37 cellular contexts compared by ENCODE assay signal in genomic region chr4:178340468-178340867, GRCh38.
"Had no signal": no experiment of that assay in that cellular context is flagged by ENCODE, and none has a peak within 500 bp of the region (broad histone marks: within the 10 kb centered on the region; RNA-seq: fewer than 3 reads in every experiment).

No MANE protein-coding gene starts in this region.

- H3K27me3 ChIP-seq: ascending aorta, cardiac muscle cell had no signal

- H3K27ac Mint-ChIP-seq: activated CD4-positive, alpha-beta memory T cell treated with anti-CD3 and anti-CD28 coated beads, Interleukin-2, amount 10 ng/mL, durations not matched to agents 7 days and 5 days; activated CD4-positive, alpha-beta T cell treated with anti-CD3 and anti-CD28 coated beads for 36 hours; activated CD4-positive, alpha-beta T cell treated with anti-CD3 and anti-CD28 coated beads, Interleukin-2, amount 10 ng/mL, durations not matched to agents 7 days and 5 days; activated CD8-positive, alpha-beta memory T cell treated with anti-CD3 and anti-CD28 coated beads, Interleukin-2, amount 10 ng/mL, durations not matched to agents 7 days and 5 days; activated CD8-positive, alpha-beta T cell treated with anti-CD3 and anti-CD28 coated beads, Interleukin-2, amount 10 ng/mL, durations not matched to agents 7 days and 5 days; activated naive CD4-positive, alpha-beta T cell treated with anti-CD3 and anti-CD28 coated beads, Interleukin-2, amount 10 ng/mL, durations not matched to agents 7 days and 5 days; activated naive CD4-positive, alpha-beta T cell treated with anti-CD3 and anti-CD28 coated beads, Interleukin-2, amount 50 U/mL, for 24 hours; activated naive CD8-positive, alpha-beta T cell; activated naive CD8-positive, alpha-beta T cell treated with anti-CD3 and anti-CD28 coated beads, Interleukin-2, amount 10 ng/mL, durations not matched to agents 7 days and 5 days; activated naive CD8-positive, alpha-beta T cell treated with anti-CD3 and anti-CD28 coated beads, Interleukin-2, amount 50 U/mL, for 24 hours; activated T-cell treated with anti-CD3 and anti-CD28 coated beads, Interleukin-2, amount 50 U/mL, for 24 hours; activated T-helper 2 cell treated with anti-CD3 and anti-CD28 coated beads, Interferon-gamma antibody, Interleukin-2, Interleukin-4, amounts not matched to agents 10 μg/mL and 5 μg/mL and 100 μg/mL, durations not matched to agents 14 hours and 24 hours and 36 hours; brain; T-helper 1 cell treated with Interleukin-12 subunit alpha and Interleukin-12 subunit beta and Interleukin-4 antibody, amounts not matched to agents 30 μg/mL and 1 μg/mL, for 36 hours; T-helper 2 cell treated with Interferon-gamma antibody and Interleukin-4, amounts not matched to agents 5 μg/mL and 100 μg/mL, for 36 hours had no signal

- H3K9me3 ChIP-seq: ascending aorta had no signal

- H3K4me3 ChIP-seq: ascending aorta, cardiac muscle cell had no signal

- H3K27ac ChIP-seq: ascending aorta, cardiac muscle cell, VCaP had no signal

- H3K36me3 Mint-ChIP-seq: activated CD8-positive, alpha-beta memory T cell treated with anti-CD3 and anti-CD28 coated beads, Interleukin-2, amount 10 ng/mL, durations not matched to agents 7 days and 5 days; activated naive CD4-positive, alpha-beta T cell treated with anti-CD3 and anti-CD28 coated beads, Interleukin-2, amount 10 ng/mL, durations not matched to agents 7 days and 5 days; activated naive CD4-positive, alpha-beta T cell treated with anti-CD3 and anti-CD28 coated beads, Interleukin-2, amount 50 U/mL, for 24 hours; activated naive CD8-positive, alpha-beta T cell; activated naive CD8-positive, alpha-beta T cell treated with anti-CD3 and anti-CD28 coated beads, Interleukin-2, amount 10 ng/mL, durations not matched to agents 7 days and 5 days; brain had no signal

- H3K4me1 Mint-ChIP-seq: activated CD4-positive, alpha-beta memory T cell treated with anti-CD3 and anti-CD28 coated beads, Interleukin-2, amount 10 ng/mL, durations not matched to agents 7 days and 5 days; activated CD4-positive, alpha-beta T cell treated with anti-CD3 and anti-CD28 coated beads for 36 hours; activated CD4-positive, alpha-beta T cell treated with anti-CD3 and anti-CD28 coated beads, Interleukin-2, amount 10 ng/mL, durations not matched to agents 7 days and 5 days; activated CD8-positive, alpha-beta memory T cell treated with anti-CD3 and anti-CD28 coated beads, Interleukin-2, amount 10 ng/mL, durations not matched to agents 7 days and 5 days; activated naive CD4-positive, alpha-beta T cell treated with anti-CD3 and anti-CD28 coated beads, Interleukin-2, amount 10 ng/mL, durations not matched to agents 7 days and 5 days; activated naive CD4-positive, alpha-beta T cell treated with anti-CD3 and anti-CD28 coated beads, Interleukin-2, amount 50 U/mL, for 24 hours; activated naive CD8-positive, alpha-beta T cell treated with anti-CD3 and anti-CD28 coated beads, Interleukin-2, amount 10 ng/mL, durations not matched to agents 7 days and 5 days; activated naive CD8-positive, alpha-beta T cell treated with anti-CD3 and anti-CD28 coated beads, Interleukin-2, amount 50 U/mL, for 24 hours; brain; central memory CD8-positive, alpha-beta T cell had no signal

- H3K4me1 ChIP-seq: ascending aorta had no signal

- H3K27me3 Mint-ChIP-seq: activated CD4-positive, alpha-beta memory T cell treated with anti-CD3 and anti-CD28 coated beads, Interleukin-2, amount 10 ng/mL, durations not matched to agents 7 days and 5 days; activated CD4-positive, alpha-beta T cell treated with anti-CD3 and anti-CD28 coated beads for 36 hours; activated CD4-positive, alpha-beta T cell treated with anti-CD3 and anti-CD28 coated beads, Interleukin-2, amount 10 ng/mL, durations not matched to agents 7 days and 5 days; activated CD8-positive, alpha-beta memory T cell treated with anti-CD3 and anti-CD28 coated beads, Interleukin-2, amount 10 ng/mL, durations not matched to agents 7 days and 5 days; activated naive CD4-positive, alpha-beta T cell treated with anti-CD3 and anti-CD28 coated beads, Interleukin-2, amount 10 ng/mL, durations not matched to agents 7 days and 5 days; activated naive CD4-positive, alpha-beta T cell treated with anti-CD3 and anti-CD28 coated beads, Interleukin-2, amount 50 U/mL, for 24 hours; activated naive CD8-positive, alpha-beta T cell; activated naive CD8-positive, alpha-beta T cell treated with anti-CD3 and anti-CD28 coated beads, Interleukin-2, amount 10 ng/mL, durations not matched to agents 7 days and 5 days; activated naive CD8-positive, alpha-beta T cell treated with anti-CD3 and anti-CD28 coated beads, Interleukin-2, amount 50 U/mL, for 24 hours; activated T-cell treated with anti-CD3 and anti-CD28 coated beads, Interleukin-2, amount 50 U/mL, for 24 hours; central memory CD8-positive, alpha-beta T cell had no signal

- H3K9me3 Mint-ChIP-seq: activated CD4-positive, alpha-beta memory T cell treated with anti-CD3 and anti-CD28 coated beads, Interleukin-2, amount 10 ng/mL, durations not matched to agents 7 days and 5 days; activated naive CD4-positive, alpha-beta T cell treated with anti-CD3 and anti-CD28 coated beads, Interleukin-2, amount 50 U/mL, for 24 hours; activated naive CD8-positive, alpha-beta T cell treated with anti-CD3 and anti-CD28 coated beads, Interleukin-2, amount 10 ng/mL, durations not matched to agents 7 days and 5 days had no signal

- DNase-seq: activated CD4-positive, alpha-beta memory T cell treated with anti-CD3 and anti-CD28 coated beads, Interleukin-2, amount 10 ng/mL, durations not matched to agents 7 days and 5 days; activated CD4-positive, alpha-beta T cell treated with anti-CD3 and anti-CD28 coated beads for 1 hour; activated CD4-positive, alpha-beta T cell treated with anti-CD3 and anti-CD28 coated beads for 36 hours; activated CD4-positive, alpha-beta T cell treated with anti-CD3 and anti-CD28 coated beads for 48 hours; activated CD4-positive, alpha-beta T cell treated with anti-CD3 and anti-CD28 coated beads, Interleukin-2, amount 10 ng/mL, durations not matched to agents 7 days and 5 days; activated CD4-positive, alpha-beta T cell treated with anti-CD3 and anti-CD28 coated beads, Interleukin-2, amount 50 U/mL, for 48 hours; activated CD4-positive, CD25-positive, alpha-beta regulatory T cell; activated CD8-positive, alpha-beta memory T cell treated with anti-CD3 and anti-CD28 coated beads for 24 hours; activated CD8-positive, alpha-beta memory T cell treated with anti-CD3 and anti-CD28 coated beads, Interleukin-2, amount 10 ng/mL, durations not matched to agents 7 days and 5 days; activated CD8-positive, alpha-beta memory T cell treated with anti-CD3 and anti-CD28 coated beads, Interleukin-2, amount 50 U/mL, for 48 hours; activated CD8-positive, alpha-beta T cell treated with anti-CD3 and anti-CD28 coated beads, Interleukin-2, amount 10 ng/mL, durations not matched to agents 7 days and 5 days; activated effector memory CD4-positive, alpha-beta T cell treated with Interleukin-2 at 50 U/mL for 16 hours; activated gamma-delta T cell; activated naive CD4-positive, alpha-beta T cell treated with anti-CD3 and anti-CD28 coated beads, Interleukin-2, amount 10 ng/mL, durations not matched to agents 7 days and 5 days; activated naive CD4-positive, alpha-beta T cell treated with Interleukin-2 at 50 U/mL for 16 hours; activated naive CD8-positive, alpha-beta T cell treated with anti-CD3 and anti-CD28 coated beads, Interleukin-2, amount 10 ng/mL, durations not matched to agents 7 days and 5 days; activated naive CD8-positive, alpha-beta T cell treated with anti-CD3 and anti-CD28 coated beads, Interleukin-2, amount 50 U/mL, for 24 hours; activated T-cell treated with anti-CD3 and anti-CD28 coated beads, Interleukin-2, amount 50 U/mL, for 24 hours; activated T-cell treated with anti-CD3 and anti-CD28 coated beads, Interleukin-2, amount 50 U/mL, for 48 hours; amygdala; anterior cingulate cortex; caudate nucleus; cerebellar nuclear complex; T-helper 1 cell; T-helper 2 cell; T-helper 9 cell had no signal

- H3K36me3 ChIP-seq: ascending aorta, cardiac muscle cell had no signal

- ATAC-seq: activated CD4-positive, alpha-beta T cell treated with anti-CD3 and anti-CD28 coated beads for 36 hours; activated CD4-positive, CD25-positive, alpha-beta regulatory T cell treated with anti-CD3 and anti-CD28 coated beads, Interleukin-2, amount 50 U/mL, for 24 hours; activated CD8-positive, alpha-beta memory T cell treated with anti-CD3 and anti-CD28 coated beads, Interleukin-2, amount 10 ng/mL, durations not matched to agents 7 days and 5 days; activated CD8-positive, alpha-beta T cell treated with anti-CD3 and anti-CD28 coated beads, Interleukin-2, amount 10 ng/mL, durations not matched to agents 7 days and 5 days; activated naive CD8-positive, alpha-beta T cell treated with anti-CD3 and anti-CD28 coated beads, Interleukin-2, amount 50 U/mL, for 24 hours had no signal

- H3K4me3 Mint-ChIP-seq: activated CD4-positive, alpha-beta memory T cell treated with anti-CD3 and anti-CD28 coated beads, Interleukin-2, amount 10 ng/mL, durations not matched to agents 7 days and 5 days; activated CD4-positive, alpha-beta T cell treated with anti-CD3 and anti-CD28 coated beads for 36 hours; activated CD4-positive, alpha-beta T cell treated with anti-CD3 and anti-CD28 coated beads, Interleukin-2, amount 10 ng/mL, durations not matched to agents 7 days and 5 days; activated CD8-positive, alpha-beta memory T cell treated with anti-CD3 and anti-CD28 coated beads, Interleukin-2, amount 10 ng/mL, durations not matched to agents 7 days and 5 days; activated CD8-positive, alpha-beta T cell treated with anti-CD3 and anti-CD28 coated beads, Interleukin-2, amount 10 ng/mL, durations not matched to agents 7 days and 5 days; activated naive CD4-positive, alpha-beta T cell treated with anti-CD3 and anti-CD28 coated beads, Interleukin-2, amount 10 ng/mL, durations not matched to agents 7 days and 5 days; activated naive CD4-positive, alpha-beta T cell treated with anti-CD3 and anti-CD28 coated beads, Interleukin-2, amount 50 U/mL, for 24 hours; activated naive CD8-positive, alpha-beta T cell; activated naive CD8-positive, alpha-beta T cell treated with anti-CD3 and anti-CD28 coated beads, Interleukin-2, amount 10 ng/mL, durations not matched to agents 7 days and 5 days; activated naive CD8-positive, alpha-beta T cell treated with anti-CD3 and anti-CD28 coated beads, Interleukin-2, amount 50 U/mL, for 24 hours; activated T-cell treated with anti-CD3 and anti-CD28 coated beads, Interleukin-2, amount 50 U/mL, for 24 hours; brain; central memory CD8-positive, alpha-beta T cell; T-helper 1 cell treated with Interleukin-12 subunit alpha and Interleukin-12 subunit beta and Interleukin-4 antibody, amounts not matched to agents 30 μg/mL and 1 μg/mL, for 36 hours; T-helper 2 cell treated with Interferon-gamma antibody and Interleukin-4, amounts not matched to agents 5 μg/mL and 100 μg/mL, for 36 hours had no signal
